4 cellular contexts compared by ENCODE assay signal in the genomic region with DNA sequence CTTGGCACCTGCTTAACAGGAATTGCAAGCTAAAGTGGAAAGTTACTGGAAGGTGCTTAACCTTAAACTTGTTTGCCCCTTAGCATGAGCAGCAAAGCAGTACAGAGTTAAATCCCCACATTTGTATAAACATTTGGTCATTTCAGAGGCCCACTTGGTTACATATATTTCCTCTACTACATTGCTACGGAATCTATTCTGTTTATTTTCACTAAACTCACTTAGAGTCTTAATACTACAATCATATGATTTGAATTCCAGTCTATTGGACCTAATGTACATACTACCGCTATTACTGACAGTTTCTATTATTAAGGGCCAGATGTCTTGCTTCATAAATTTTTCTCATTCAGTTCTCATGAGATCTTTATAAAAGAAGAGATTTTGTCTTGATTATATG.
"Had no signal": no experiment of that assay in that cellular context is flagged by ENCODE, and none has a peak within 500 bp of the region (broad histone marks: within the 10 kb centered on the region; RNA-seq: fewer than 3 reads in every experiment).

No MANE protein-coding gene starts in this region.

- H3K4me2 ChIP-seq: GM23338 had no signal

- DNase-seq: H9, HCEC 1CT, KBM-7 had no signal

- H2AFZ ChIP-seq: GM23338 had no signal

- H3K4me3 ChIP-seq: GM23338 had no signal
